Comparison of ENCODE assay signal across 9 cellular contexts in the genomic region with DNA sequence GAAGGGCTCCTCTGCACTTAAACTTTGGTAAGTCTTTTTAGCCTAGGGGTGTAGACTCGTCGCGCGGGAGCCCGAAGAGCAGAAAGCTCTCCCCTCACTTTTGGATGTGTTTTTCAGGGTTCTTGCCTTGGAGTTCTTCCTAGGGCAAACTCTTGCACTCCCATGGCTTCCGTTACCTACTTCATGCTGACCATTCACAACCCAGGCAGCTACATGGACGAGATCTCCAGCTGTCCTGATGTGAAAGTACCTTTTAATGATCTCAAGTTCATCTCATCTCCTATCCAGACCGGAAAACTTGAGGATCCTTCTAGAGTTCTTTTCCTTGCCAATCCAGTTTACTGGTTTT. TPM values are rescaled to one million over a fixed set of nuclear protein-coding genes. Genes with fewer than 3 reads are reported as not detected.
DNase-seq lines count a peak whose midpoint lies in the region; ATAC-seq and TF ChIP-seq lines count a peak whose summit lies in the region.
"Had no signal": no experiment of that assay in that cellular context is flagged by ENCODE, and none has a peak within 500 bp of the region (broad histone marks: within the 10 kb centered on the region; RNA-seq: fewer than 3 reads in every experiment).

No MANE protein-coding gene starts in this region.

- peaks cover 7% of the 10 kb centered on the region for H3K36me3 Mint-ChIP-seq in mesothelial cell of epicardium

- H3K27ac Mint-ChIP-seq in mesothelial cell of epicardium = peak overlapping the region; percentile 96

- no peaks in the 10 kb centered on the region for H3K27me3 Mint-ChIP-seq in mesothelial cell of epicardium (ENCODE audit: low read depth)

- ATAC-seq in HG03460 (IDR thresholded peaks at IDR 0.05; ENCODE audit: unreplicated experiment) = peak; percentile 7
- no peak for ATAC-seq in HG03442 (IDR thresholded peaks at IDR 0.05; ENCODE audit: unreplicated experiment)
- ATAC-seq in GM21447 (IDR thresholded peaks at IDR 0.05; ENCODE audit: unreplicated experiment) = no peak
- no peak for ATAC-seq in HG03565 (IDR thresholded peaks at IDR 0.05; ENCODE audit: unreplicated experiment)

- no peaks in the 10 kb centered on the region for H3K9me3 Mint-ChIP-seq in mesothelial cell of epicardium
- H3K9me3 Mint-ChIP-seq: nephron had no signal

- H3K9me3 ChIP-seq in BE2C = no peaks in the 10 kb centered on the region

- H3K4me3 Mint-ChIP-seq in mesothelial cell of epicardium = no peak overlapping the region
- H3K4me3 Mint-ChIP-seq: nephron had no signal

- H3K36me3 ChIP-seq in BE2C = peaks cover 6% of the 10 kb centered on the region

- peak overlapping the region; percentile 71 for H3K4me3 ChIP-seq in BE2C (ENCODE audit: low read depth, low read length)
- peak overlapping the region; percentile 84 to 97 for H3K4me3 ChIP-seq in cardiac fibroblast (replicated peaks in 1 of 2; ENCODE audit: low read depth in 2 of 2, low read length in 2 of 2)

- TF ChIP-seq CTCF in BE2C (IDR thresholded peaks at IDR 0.05; ENCODE audit: low read depth, low read length) = no peak
- no peak for TF ChIP-seq CTCF in cardiac fibroblast (IDR thresholded peaks at IDR 0.05; ENCODE audit: low read depth, low read length)
- no peak for TF ChIP-seq CTCF in mesothelial cell of epicardium (IDR thresholded peaks at IDR 0.05; ENCODE audit: unreplicated experiment)

- no peaks in the 10 kb centered on the region for H3K4me1 ChIP-seq in BE2C

- H3K4me1 Mint-ChIP-seq in mesothelial cell of epicardium = peaks cover 13% of the 10 kb centered on the region

- DNase-seq in BE2C = no peak
- no peak for DNase-seq in cardiac fibroblast (ENCODE audit: low read depth in 2 of 2)
- no peak for DNase-seq in mesothelial cell of epicardium (ENCODE audit: low spot score in 2 of 2, unreplicated experiment in 2 of 2)
- DNase-seq in stimulated activated naive CD4-positive, alpha-beta T cell (lab: John Stamatoyannopoulos, UW) = no peak

- no peaks in the 10 kb centered on the region for H3K27me3 ChIP-seq in BE2C

RNA-seq across cellular contexts. Expression of gene ZBTB26, which starts 0.5 kb away (rescaled TPM):
- 8.4 TPM for polyA plus RNA-seq in BE2C (2012; ENCODE audit: insufficient read depth, insufficient read length, low read depth)
- 15.7 to 16.7 TPM (median 16.2 TPM) in 3 replicates for total RNA-seq in mesothelial cell of epicardium

RNA-seq across cellular contexts. Expression of gene RABGAP1, which starts 9.0 kb away (rescaled TPM):
- 21.3 TPM for polyA plus RNA-seq in BE2C (2012; ENCODE audit: insufficient read depth, insufficient read length, low read depth)
- total RNA-seq in mesothelial cell of epicardium = 79.6 to 88.1 TPM (median 84.5 TPM) in 3 replicates

RNA-seq across cellular contexts. Expression of gene ZBTB6, which starts 18.7 kb away (rescaled TPM):
- polyA plus RNA-seq in BE2C (2012; ENCODE audit: insufficient read depth, insufficient read length, low read depth) = 12.2 TPM
- total RNA-seq in mesothelial cell of epicardium = 9.6 to 10.4 TPM (median 10.2 TPM) in 3 replicates

RNA-seq across cellular contexts. Expression of gene RC3H2, which starts 26.7 kb away (rescaled TPM):
- polyA plus RNA-seq in BE2C (2012; ENCODE audit: insufficient read depth, insufficient read length, low read depth) = 21.0 TPM
- total RNA-seq in mesothelial cell of epicardium = 67.9 to 68.6 TPM (median 68.3 TPM) in 3 replicates
